Comparison of ENCODE assay signal across 2 cellular contexts in genomic region chr1:156021087-156021416, GRCh38.
TF ChIP-seq lines count a peak whose summit lies in the region.

No MANE protein-coding gene starts in this region.

TF ChIP-seq in A549, 52 proteins besides CTCF, POLR2A, EP300 and RAD21:
- TF ChIP-seq CBX2 (IDR thresholded peaks at IDR 0.05; ENCODE audit: borderline replicate concordance, low read depth): no peak
- TF ChIP-seq SMC3 (IDR thresholded peaks at IDR 0.05): no peak
- no peak for TF ChIP-seq HES2 (IDR thresholded peaks at IDR 0.05)
- no peak for TF ChIP-seq CHD4 (IDR thresholded peaks at IDR 0.05; ENCODE audit: borderline replicate concordance)

TF ChIP-seq in IMR-90, 13 proteins besides CTCF, POLR2A, EP300 and RAD21:
- no peak for TF ChIP-seq USF2 (IDR thresholded peaks at IDR 0.05; ENCODE audit: low read depth, low read length)
